ENCODE assay signal across 2 cellular contexts in genomic region chr6:8017276-8017701, GRCh38.
A peak's percentile ranks its signal among the peaks of the same experiment; 100 is the strongest.
TF ChIP-seq lines count a peak whose summit lies in the region.

No MANE protein-coding gene starts in this region.

TF ChIP-seq in liver, 16 proteins besides CTCF, POLR2A, EP300 and RAD21 (continued from another document):
- TF ChIP-seq MAX (IDR thresholded peaks at IDR 0.05) = no peak
- TF ChIP-seq EGR1 (IDR thresholded peaks at IDR 0.05; ENCODE audit: low read depth in 2 of 2) = no peak
- no peak for TF ChIP-seq FOXA1 (IDR thresholded peaks at IDR 0.05)
- TF ChIP-seq ZBTB33 (IDR thresholded peaks at IDR 0.05) = no peak
- peak; percentile 26 for TF ChIP-seq SP1 (IDR thresholded peaks at IDR 0.05)
- no peak for TF ChIP-seq ATF3 (IDR thresholded peaks at IDR 0.05)
- no peak for TF ChIP-seq FOXA2 (IDR thresholded peaks at IDR 0.05)
- no peak for TF ChIP-seq RXRA (IDR thresholded peaks at IDR 0.05)
- TF ChIP-seq TAF1 (conservative IDR thresholded peaks at IDR 0.05) = no peak
- no peak for TF ChIP-seq JUND (IDR thresholded peaks at IDR 0.05)
- TF ChIP-seq HNF4A (conservative IDR thresholded peaks at IDR 0.05) = peak in 1 of 2 donors; percentile 20
- no peak for TF ChIP-seq GABPA (IDR thresholded peaks at IDR 0.05 in 1 of 2, conservative IDR thresholded peaks at IDR 0.05 in 1 of 2)

TF ChIP-seq in HepG2, 621 proteins besides CTCF, POLR2A, EP300 and RAD21 (continued from another document):
- TF ChIP-seq ETS1 (CRISPR knock-in tag; IDR thresholded peaks at IDR 0.05) (no peak), KAT2B (IDR thresholded peaks at IDR 0.05; ENCODE audit: borderline replicate concordance, low read depth, low read length) (no peak), MAZ (IDR thresholded peaks at IDR 0.05; ENCODE audit: borderline replicate concordance, low read depth, low read length) (no peak), MAZ (CRISPR knock-in tag; IDR thresholded peaks at IDR 0.05; ENCODE audit: low read depth) (no peak), ZNF878 (CRISPR knock-in tag; IDR thresholded peaks at IDR 0.05) (no peak), TBX2 (CRISPR knock-in tag; IDR thresholded peaks at IDR 0.05; ENCODE audit: borderline replicate concordance) (no peak), HNRNPK (IDR thresholded peaks at IDR 0.05; ENCODE audit: low read depth, low read length, poor library complexity, severe bottlenecking) (no peak), RFX5 (IDR thresholded peaks at IDR 0.05; ENCODE audit: low read depth, low read length) (no peak), SOX5 (CRISPR knock-in tag; IDR thresholded peaks at IDR 0.05; ENCODE audit: borderline replicate concordance) (no peak), TEF (CRISPR knock-in tag; IDR thresholded peaks at IDR 0.05) (no peak), ZSCAN5A (CRISPR knock-in tag; IDR thresholded peaks at IDR 0.05; ENCODE audit: borderline replicate concordance) (no peak), JUN (CRISPR knock-in tag; IDR thresholded peaks at IDR 0.05) (no peak), ZFP82 (CRISPR knock-in tag; IDR thresholded peaks at IDR 0.05; ENCODE audit: borderline replicate concordance) (no peak), EED (CRISPR knock-in tag; IDR thresholded peaks at IDR 0.05) (no peak), ZNF414 (CRISPR knock-in tag; IDR thresholded peaks at IDR 0.05) (no peak), MLXIP (CRISPR knock-in tag; IDR thresholded peaks at IDR 0.05; ENCODE audit: borderline replicate concordance) (no peak), HNRNPL (IDR thresholded peaks at IDR 0.05; ENCODE audit: low read depth, low read length) (no peak), PRDM10 (CRISPR knock-in tag; IDR thresholded peaks at IDR 0.05; ENCODE audit: low read depth) (no peak)
